In the genomic region with DNA sequence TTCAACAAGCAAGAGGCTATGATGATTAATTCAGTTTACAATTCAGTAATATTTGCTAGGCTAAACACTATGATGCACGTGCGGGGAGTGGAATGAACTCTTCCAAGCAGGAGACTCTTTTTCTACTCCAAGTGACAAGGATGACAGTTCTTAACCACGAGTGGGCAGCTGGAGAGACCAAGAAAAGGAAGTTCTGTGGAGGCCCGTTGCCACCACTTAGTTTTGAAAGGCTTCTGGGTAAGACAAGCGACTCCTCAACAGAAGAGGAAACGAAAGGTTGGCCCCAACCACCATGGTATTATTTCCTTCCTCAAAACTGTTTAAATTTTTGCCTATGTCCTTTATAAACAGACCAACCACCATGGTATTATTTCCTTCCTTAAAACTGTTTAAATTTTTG, we compare ENCODE assay signal across 9 cellular contexts. TPM values are rescaled to one million over a fixed set of nuclear protein-coding genes. Genes with fewer than 3 reads are reported as not detected.
DNase-seq lines count a peak whose midpoint lies in the region; ATAC-seq and TF ChIP-seq lines count a peak whose summit lies in the region.
"Had no signal": no experiment of that assay in that cellular context is flagged by ENCODE, and none has a peak within 500 bp of the region (broad histone marks: within the 10 kb centered on the region; RNA-seq: fewer than 3 reads in every experiment).

No MANE protein-coding gene starts in this region.

- no peak for TF ChIP-seq CTCF in heart left ventricle (IDR thresholded peaks at IDR 0.05)
- TF ChIP-seq CTCF in esophagus muscularis mucosa (IDR thresholded peaks at IDR 0.05), result no peak

- no peak for TF ChIP-seq EP300 in esophagus muscularis mucosa (IDR thresholded peaks at IDR 0.05)

- DNase-seq in heart left ventricle (peak in 4 of 5 donors; percentile 30 to 43 (median 32)), Right ventricle myocardium superior (no peak), NOMO-1 treated with DMSO at 0.1 percent for 48 hours (lab: John Stamatoyannopoulos, UW; ENCODE audit: unreplicated experiment) (peak; percentile 100), esophagus muscularis mucosa (ENCODE audit: extremely low spot score) (no peak), kidney glomerular epithelial cell (lab: John Stamatoyannopoulos, UW) (no peak), cerebellar cortex (ENCODE audit: low spot score) (no peak)
- no peak for DNase-seq in effector memory CD8-positive, alpha-beta T cell

- peak overlapping the region in 2 of 5 donors; percentile 47 to 100 for H3K9ac ChIP-seq in subcutaneous abdominal adipose tissue (ENCODE audit: low read length in 5 of 5)

- peaks cover 0 to 57% (median 33%) of the 10 kb centered on the region in 9 donors for H3K36me3 ChIP-seq in heart left ventricle
- peaks cover 4 to 14% (median 10%) of the 10 kb centered on the region in 5 donors for H3K36me3 ChIP-seq in subcutaneous abdominal adipose tissue (ENCODE audit: control insufficient read depth in 5 of 5, insufficient read depth in 5 of 5, low read length in 5 of 5)
- peaks cover 11 to 46% (median 23%) of the 10 kb centered on the region in 4 donors for H3K36me3 ChIP-seq in esophagus muscularis mucosa

- peak overlapping the region; percentile 98 to 99 for H3K27ac Mint-ChIP-seq in effector memory CD8-positive, alpha-beta T cell

- intact Hi-C loops in heart left ventricle (cut with DNase I), result loop anchor here in 3 of 10 donors (10.0 kb wide), 3 partner anchors 51 to 131 kb away; a partner anchor contains a TSS
- intact Hi-C loops in Right ventricle myocardium superior (cut with DNase I), result loop anchor here (10.0 kb wide), 1 partner anchor 251 kb away; a partner anchor contains a TSS
- intact Hi-C loops in esophagus muscularis mucosa (cut with DNase I), result no loop called here

- no peaks in the 10 kb centered on the region for H3K9me3 Mint-ChIP-seq in effector memory CD8-positive, alpha-beta T cell

- H3K4me3 ChIP-seq in heart left ventricle (peak overlapping the region in 3 of 12 donors; percentile 86 to 96 (median 91)), subcutaneous abdominal adipose tissue (ENCODE audit: low read depth in 1 of 5, low read length in 5 of 5) (peak overlapping the region in 1 of 5 donors; percentile 79), esophagus muscularis mucosa (peak overlapping the region in 1 of 4 donors; percentile 98)

- no peaks in the 10 kb centered on the region for H3K27me3 Mint-ChIP-seq in effector memory CD8-positive, alpha-beta T cell

- H3K27me3 ChIP-seq in heart left ventricle (no peaks in the 10 kb centered on the region), subcutaneous abdominal adipose tissue (ENCODE audit: control insufficient read depth in 5 of 5, insufficient read depth in 4 of 5, low read length in 5 of 5) (no peaks in the 10 kb centered on the region), esophagus muscularis mucosa (no peaks in the 10 kb centered on the region)

- H3K9me3 ChIP-seq in heart left ventricle (no peaks in the 10 kb centered on the region), subcutaneous abdominal adipose tissue (ENCODE audit: control insufficient read depth in 5 of 5, low read length in 5 of 5) (no peaks in the 10 kb centered on the region), esophagus muscularis mucosa (no peaks in the 10 kb centered on the region)

- peak in 1 of 4 donors; percentile 8 for ATAC-seq in heart left ventricle
- no peak for ATAC-seq in Right ventricle myocardium superior (ENCODE audit: poor library complexity)
- peak; percentile 7 for ATAC-seq in effector memory CD8-positive, alpha-beta T cell (replicated peaks)

- no peak for TF ChIP-seq POLR2A in heart left ventricle (IDR thresholded peaks at IDR 0.05)
- no peak for TF ChIP-seq POLR2A in esophagus muscularis mucosa (IDR thresholded peaks at IDR 0.05; ENCODE audit: low read depth)

- peaks cover 55 to 60% of the 10 kb centered on the region in 2 donors for H3K4me1 Mint-ChIP-seq in effector memory CD8-positive, alpha-beta T cell (ENCODE audit: low read depth in 2 of 2)

- WGBS in heart left ventricle, 4 donors, result 52 to 66% (median 59%) methylated on average over 6 of the region's 6 CpGs
- 66% methylated on average over 6 of the region's 6 CpGs for WGBS in esophagus muscularis mucosa

- H3K4me1 ChIP-seq in heart left ventricle (peaks cover 6 to 59% (median 42%) of the 10 kb centered on the region in 12 donors), subcutaneous abdominal adipose tissue (ENCODE audit: control insufficient read depth in 5 of 5, insufficient read depth in 5 of 5, low read length in 5 of 5) (peaks cover 9 to 60% (median 54%) of the 10 kb centered on the region in 5 donors), esophagus muscularis mucosa (peaks cover 42 to 61% (median 48%) of the 10 kb centered on the region in 4 donors)

- peaks cover 43% of the 10 kb centered on the region for H3K36me3 Mint-ChIP-seq in effector memory CD8-positive, alpha-beta T cell (ENCODE audit: insufficient read depth)

- peak overlapping the region; percentile 89 to 99 for H3K4me3 Mint-ChIP-seq in effector memory CD8-positive, alpha-beta T cell

- H3K27ac ChIP-seq in heart left ventricle, result peak overlapping the region in 1 of 12 donors; percentile 99
- H3K27ac ChIP-seq in subcutaneous abdominal adipose tissue (ENCODE audit: low read depth, low read length), result peak overlapping the region; percentile 96
- H3K27ac ChIP-seq in esophagus muscularis mucosa (replicated peaks in 1 of 4), result no peak overlapping the region
- H3K27ac ChIP-seq: C4-2B had no signal

RNA-seq across cellular contexts. Expression of a gene that starts 2.8 kb away (rescaled TPM):
- total RNA-seq in heart left ventricle, result 10 to 100 TPM; 14.2 to 29.4 (median 16.7) TPM
- polyA plus RNA-seq in heart left ventricle, result 10 to 100 TPM in 1 of 2 donors, 1 to 10 TPM in 1; 5.6 to 17.8 TPM
- 14.8 TPM for total RNA-seq in Right ventricle myocardium superior
- 10 to 100 TPM; 17.9 to 25.0 (median 21.9) TPM for total RNA-seq in esophagus muscularis mucosa

RNA-seq across cellular contexts. Expression of a gene that starts 55.2 kb away (rescaled TPM):
- 10 to 100 TPM; 35.1 to 55.6 (median 43.1) TPM for total RNA-seq in heart left ventricle
- 10 to 100 TPM; 18.7 to 66.1 TPM for polyA plus RNA-seq in heart left ventricle
- total RNA-seq in Right ventricle myocardium superior, result 44.0 TPM
- total RNA-seq in esophagus muscularis mucosa, result 10 to 100 TPM; 54.0 to 84.3 (median 72.6) TPM

Comparison
In these comparisons a context has a peak if more than half of its experiments do, and no peak if none do; other contexts are left out.
1. DNase-seq: peak in heart left ventricle (4 of 5) and NOMO-1 treated with DMSO at 0.1 percent for 48 hours (single experiment); none in Right ventricle myocardium superior (single experiment), effector memory CD8-positive, alpha-beta T cell (0 of 3), esophagus muscularis mucosa (single experiment), kidney glomerular epithelial cell (single experiment) and cerebellar cortex (single experiment).